In the genomic region with DNA sequence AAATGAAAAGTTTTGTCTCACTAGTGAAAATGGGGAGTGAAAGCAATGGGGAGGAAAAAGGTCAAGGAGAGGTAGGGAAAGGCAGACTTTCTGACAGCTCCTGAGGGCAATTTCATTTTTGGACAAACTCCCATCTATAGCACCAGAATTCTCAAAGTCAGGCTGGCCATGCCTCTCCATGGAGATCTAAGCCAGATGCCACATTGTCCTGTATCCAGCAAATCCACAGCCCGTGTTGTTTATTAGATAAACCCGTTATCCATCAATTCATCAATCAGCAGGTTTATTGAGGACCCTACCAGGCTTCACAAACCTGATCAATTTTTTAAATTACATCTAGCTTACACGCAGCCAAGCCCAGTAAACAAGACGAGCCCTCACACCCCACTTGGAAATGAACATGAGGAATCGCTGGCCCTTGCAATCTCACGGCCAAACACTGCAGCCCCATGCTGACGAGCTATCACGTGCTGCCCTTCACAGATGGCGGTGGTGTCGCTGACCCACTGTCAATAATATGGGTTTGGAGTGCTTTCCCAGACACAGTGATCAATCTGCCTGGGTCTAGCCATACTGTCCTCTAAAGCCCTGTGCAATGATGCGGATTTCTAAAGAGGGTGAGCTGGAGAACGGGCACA, we compare ENCODE assay signal across 22 cellular contexts.
"Had no signal": no experiment of that assay in that cellular context is flagged by ENCODE, and none has a peak within 500 bp of the region (broad histone marks: within the 10 kb centered on the region; RNA-seq: fewer than 3 reads in every experiment).

No MANE protein-coding gene starts in this region.

- ATAC-seq: stimulated activated naive B cell treated with anti-CD40 and anti-IgM and Interleukin-4, amounts not matched to agents 10 μg/mL and 1 μg/mL and 100 μg/mL, for 72 hours had no signal

- H3K27ac ChIP-seq: colonic mucosa, hepatocyte, neutrophil, sigmoid colon, skin epidermis, stomach, transverse colon had no signal

- H3K9me3 Mint-ChIP-seq: endodermal cell; naive B cell; nephron; stimulated activated naive B cell treated with anti-CD40 and anti-IgM and Interleukin-4, amounts not matched to agents 10 μg/mL and 1 μg/mL and 100 μg/mL, for 72 hours had no signal

- H3K4me2 ChIP-seq: hepatocyte had no signal

- H3K36me3 Mint-ChIP-seq: naive B cell; stimulated activated naive B cell treated with anti-CD40 and anti-IgM and Interleukin-4, amounts not matched to agents 10 μg/mL and 1 μg/mL and 100 μg/mL, for 72 hours had no signal

- H3K79me2 ChIP-seq: hepatocyte had no signal

- H3K4me3 Mint-ChIP-seq: endodermal cell; naive B cell; nephron; stimulated activated naive B cell treated with anti-CD40 and anti-IgM and Interleukin-4, amounts not matched to agents 10 μg/mL and 1 μg/mL and 100 μg/mL, for 72 hours had no signal

- H3K27ac Mint-ChIP-seq: endodermal cell; stimulated activated naive B cell treated with anti-CD40 and anti-IgM and Interleukin-4, amounts not matched to agents 10 μg/mL and 1 μg/mL and 100 μg/mL, for 72 hours had no signal

- H3K4me1 ChIP-seq: colonic mucosa, transverse colon had no signal

- H3K9me3 ChIP-seq: colonic mucosa, left ventricle myocardium inferior, neutrophil, right atrium auricular region, sigmoid colon, stomach, thoracic aorta, transverse colon had no signal

- H3K27me3 ChIP-seq: colonic mucosa, hepatocyte, right atrium auricular region, sigmoid colon, transverse colon had no signal

- H3K4me3 ChIP-seq: colonic mucosa, hepatocyte, left ventricle myocardium inferior, lung, right atrium auricular region, sigmoid colon, skin epidermis, stomach, thoracic aorta, transverse colon had no signal

- H3K36me3 ChIP-seq: colonic mucosa, left ventricle myocardium inferior, neutrophil, right atrium auricular region, sigmoid colon, stomach, thoracic aorta, transverse colon had no signal

- H3K27me3 Mint-ChIP-seq: naive B cell had no signal

- DNase-seq: colonic mucosa; foreskin melanocyte; kidney; left cardiac atrium; left ventricle myocardium inferior; mesenchymal stem cell; naive B cell; posterior cingulate gyrus; sigmoid colon; stimulated activated CD4-positive, alpha-beta T cell treated with anti-CD3 and anti-CD28 coated beads, Interleukin-2, amount 100 ng/mL, for 24 hours; stimulated activated CD4-positive, alpha-beta T cell treated with anti-CD3 and anti-CD28 coated beads, Interleukin-4, amount 100 ng/mL, for 4 hours; stimulated activated naive B cell treated with anti-CD40 and anti-IgM and Interleukin-4, amounts not matched to agents 10 μg/mL and 1 μg/mL and 100 μg/mL, for 72 hours; transverse colon had no signal
